Comparison of ENCODE assay signal across 16 cellular contexts in the genomic region with DNA sequence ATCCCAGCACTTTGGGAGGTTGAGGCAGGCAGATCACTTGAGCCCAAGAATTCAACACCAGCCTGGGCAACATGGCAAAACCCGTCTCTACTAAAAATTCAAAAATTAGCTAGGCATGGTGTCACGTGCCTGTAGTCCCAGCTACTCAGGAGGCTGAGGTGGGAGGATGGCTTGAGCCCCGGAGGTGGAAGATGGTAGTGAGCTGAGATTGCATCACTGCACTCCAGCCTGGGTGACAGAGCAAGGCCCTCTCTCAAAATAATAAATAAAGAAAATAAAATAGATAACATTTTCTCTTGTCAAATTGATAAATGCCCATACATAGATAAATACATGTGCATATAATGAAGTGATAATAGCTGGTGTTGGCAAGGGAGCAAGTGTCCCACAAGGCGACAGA. TPM values are rescaled to one million over a fixed set of nuclear protein-coding genes. Genes with fewer than 3 reads are reported as not detected.
"Had no signal": no experiment of that assay in that cellular context is flagged by ENCODE, and none has a peak within 500 bp of the region (broad histone marks: within the 10 kb centered on the region; RNA-seq: fewer than 3 reads in every experiment).

No MANE protein-coding gene starts in this region.

- H3K27ac ChIP-seq: colonic mucosa, psoas muscle, right lobe of liver, tibial nerve had no signal

- ATAC-seq: left lobe of liver; naive thymus-derived CD4-positive, alpha-beta T cell; psoas muscle; right lobe of liver; stimulated activated effector memory CD8-positive, alpha-beta T cell treated with anti-CD3 and anti-CD28 coated beads, Interleukin-12 subunit alpha, Interleukin-12 subunit beta, amount 100 ng/mL, for 72 hours; stimulated activated naive CD8-positive, alpha-beta T cell treated with anti-CD3 and anti-CD28 coated beads, Interleukin-15, Interleukin-2, amounts not matched to agents 100 U/mL and 50 U/mL, for 24 hours had no signal

- H3K27me3 ChIP-seq: colonic mucosa, right lobe of liver, tibial nerve had no signal

- H3K36me3 ChIP-seq: colonic mucosa, right lobe of liver, tibial nerve had no signal

- H3K27ac Mint-ChIP-seq: naive thymus-derived CD4-positive, alpha-beta T cell; nephron progenitor cell; stimulated activated effector memory CD8-positive, alpha-beta T cell treated with anti-CD3 and anti-CD28 coated beads, Interleukin-12 subunit alpha, Interleukin-12 subunit beta, amount 100 ng/mL, for 72 hours had no signal

- H3K4me3 Mint-ChIP-seq: naive thymus-derived CD4-positive, alpha-beta T cell; nephron progenitor cell; stimulated activated effector memory CD8-positive, alpha-beta T cell treated with anti-CD3 and anti-CD28 coated beads, Interleukin-12 subunit alpha, Interleukin-12 subunit beta, amount 100 ng/mL, for 72 hours had no signal

- H3K36me3 Mint-ChIP-seq: stimulated activated effector memory CD8-positive, alpha-beta T cell treated with anti-CD3 and anti-CD28 coated beads, Interleukin-12 subunit alpha, Interleukin-12 subunit beta, amount 100 ng/mL, for 72 hours had no signal

- DNase-seq: colonic mucosa; dermis blood vessel endothelial cell; erythroblast; hippocampal formation; mammary epithelial cell; naive thymus-derived CD4-positive, alpha-beta T cell; nephron progenitor cell; psoas muscle; retina; right lobe of liver; stimulated activated CD4-positive, alpha-beta T cell treated with anti-CD3 and anti-CD28 coated beads, Interleukin-4, amount 100 ng/mL, for 1 hour; stimulated activated CD8-positive, alpha-beta memory T cell treated with anti-CD3 and anti-CD28 coated beads, Interleukin-4, amount 100 ng/mL, for 48 hours; stimulated activated naive CD8-positive, alpha-beta T cell treated with anti-CD3 and anti-CD28 coated beads, Interleukin-15, Interleukin-2, amounts not matched to agents 100 U/mL and 50 U/mL, for 24 hours had no signal

- H3K4me3 ChIP-seq: colonic mucosa, psoas muscle, right lobe of liver, tibial nerve had no signal

- H3K9me3 Mint-ChIP-seq: stimulated activated effector memory CD8-positive, alpha-beta T cell treated with anti-CD3 and anti-CD28 coated beads, Interleukin-12 subunit alpha, Interleukin-12 subunit beta, amount 100 ng/mL, for 72 hours had no signal

- H3K9me3 ChIP-seq: colonic mucosa, psoas muscle, right lobe of liver had no signal

- H3K4me1 ChIP-seq: colonic mucosa, psoas muscle, right lobe of liver had no signal

- H3K4me1 Mint-ChIP-seq: stimulated activated effector memory CD8-positive, alpha-beta T cell treated with anti-CD3 and anti-CD28 coated beads, Interleukin-12 subunit alpha, Interleukin-12 subunit beta, amount 100 ng/mL, for 72 hours had no signal

RNA-seq across cellular contexts. Expression of a gene that starts 33.3 kb away (rescaled TPM):
- polyA plus RNA-seq: naive thymus-derived CD4-positive, alpha-beta T cell had no signal
